In genomic region chr16:23757116-23757515, GRCh38 we compare ENCODE assay signal across 35 cellular contexts. TPM values are rescaled to one million over a fixed set of nuclear protein-coding genes. Genes with fewer than 3 reads are reported as not detected.
"Had no signal": no experiment of that assay in that cellular context is flagged by ENCODE, and none has a peak within 500 bp of the region (broad histone marks: within the 10 kb centered on the region; RNA-seq: fewer than 3 reads in every experiment).

No MANE protein-coding gene starts in this region.

- H3K9me3 Mint-ChIP-seq: activated B cell treated with CpG ODN at 0.5 μM for 24 hours; activated CD4-positive, alpha-beta memory T cell treated with anti-CD3 and anti-CD28 coated beads for 36 hours; activated CD4-positive, alpha-beta T cell treated with anti-CD3 and anti-CD28 coated beads, Interleukin-2, amount 10 ng/mL, durations not matched to agents 24 days and 14 days; activated CD8-positive, alpha-beta T cell treated with anti-CD3 and anti-CD28 coated beads for 36 hours; activated naive CD4-positive, alpha-beta T cell treated with anti-CD3 and anti-CD28 coated beads, Interleukin-2, amount 10 ng/mL, durations not matched to agents 7 days and 5 days; activated naive CD4-positive, alpha-beta T cell treated with anti-CD3 and anti-CD28 coated beads, Interleukin-2, amount 50 U/mL, for 24 hours; activated naive CD8-positive, alpha-beta T cell treated with anti-CD3 and anti-CD28 coated beads, Interleukin-2, amount 10 ng/mL, durations not matched to agents 7 days and 5 days; activated naive CD8-positive, alpha-beta T cell treated with anti-CD3 and anti-CD28 coated beads, Interleukin-2, amount 50 U/mL, for 24 hours; activated T-helper 2 cell treated with anti-CD3 and anti-CD28 coated beads, Interferon-gamma antibody, Interleukin-2, Interleukin-4, amounts not matched to agents 10 μg/mL and 5 μg/mL and 100 μg/mL, durations not matched to agents 14 hours and 24 hours and 36 hours; central memory CD8-positive, alpha-beta T cell; T-helper 1 cell treated with Interleukin-12 subunit alpha and Interleukin-12 subunit beta and Interleukin-4 antibody, amounts not matched to agents 30 μg/mL and 1 μg/mL, for 36 hours; T-helper 2 cell treated with Interferon-gamma antibody and Interleukin-4, amounts not matched to agents 5 μg/mL and 100 μg/mL, for 36 hours had no signal

- H3K27ac ChIP-seq: ascending aorta, cardiac muscle cell, VCaP had no signal

- H3K9me3 ChIP-seq: ascending aorta had no signal

- H3K36me3 Mint-ChIP-seq: activated CD4-positive, alpha-beta memory T cell treated with anti-CD3 and anti-CD28 coated beads for 36 hours; activated naive CD4-positive, alpha-beta T cell treated with anti-CD3 and anti-CD28 coated beads, Interleukin-2, amount 10 ng/mL, durations not matched to agents 7 days and 5 days; activated naive CD4-positive, alpha-beta T cell treated with anti-CD3 and anti-CD28 coated beads, Interleukin-2, amount 50 U/mL, for 24 hours; activated naive CD8-positive, alpha-beta T cell; activated naive CD8-positive, alpha-beta T cell treated with anti-CD3 and anti-CD28 coated beads, Interleukin-2, amount 10 ng/mL, durations not matched to agents 7 days and 5 days; brain had no signal

- DNase-seq: activated B cell treated with CpG ODN at 0.5 μM for 24 hours; activated CD4-positive, alpha-beta memory T cell treated with anti-CD3 and anti-CD28 coated beads for 36 hours; activated CD4-positive, alpha-beta T cell treated with anti-CD3 and anti-CD28 coated beads for 4 hours; activated CD4-positive, alpha-beta T cell treated with anti-CD3 and anti-CD28 coated beads, Interleukin-2, amount 10 ng/mL, durations not matched to agents 24 days and 14 days; activated CD4-positive, alpha-beta T cell treated with anti-CD3 and anti-CD28 coated beads, Interleukin-2, amount 50 U/mL, for 1 hour; activated CD4-positive, alpha-beta T cell treated with anti-CD3 and anti-CD28 coated beads, Interleukin-2, amount 50 U/mL, for 4 hours; activated CD4-positive, CD25-positive, alpha-beta regulatory T cell treated with anti-CD3 and anti-CD28 coated beads, Interleukin-2, amount 50 U/mL, for 72 hours; activated CD8-positive, alpha-beta memory T cell treated with anti-CD3 and anti-CD28 coated beads, Interleukin-2, amount 50 U/mL, for 4 hours; activated CD8-positive, alpha-beta T cell treated with anti-CD3 and anti-CD28 coated beads for 36 hours; activated effector memory CD4-positive, alpha-beta T cell treated with Interleukin-2 at 50 U/mL for 16 hours; activated gamma-delta T cell; activated naive CD4-positive, alpha-beta T cell treated with anti-CD3 and anti-CD28 coated beads, Interleukin-2, amount 10 ng/mL, durations not matched to agents 7 days and 5 days; activated naive CD4-positive, alpha-beta T cell treated with Interleukin-2 at 50 U/mL for 16 hours; activated naive CD8-positive, alpha-beta T cell treated with anti-CD3 and anti-CD28 coated beads, Interleukin-2, amount 10 ng/mL, durations not matched to agents 7 days and 5 days; activated naive CD8-positive, alpha-beta T cell treated with anti-CD3 and anti-CD28 coated beads, Interleukin-2, amount 50 U/mL, for 24 hours; activated T-cell treated with anti-CD3 and anti-CD28 coated beads for 4 hours; activated T-cell treated with anti-CD3 and anti-CD28 coated beads, Interleukin-2, amount 50 U/mL, for 1 hour; activated T-cell treated with anti-CD3 and anti-CD28 coated beads, Interleukin-2, amount 50 U/mL, for 48 hours; amygdala; anterior cingulate cortex; caudate nucleus; T-helper 1 cell; T-helper 2 cell; T-helper 9 cell had no signal

- H3K4me1 Mint-ChIP-seq: activated CD4-positive, alpha-beta T cell treated with anti-CD3 and anti-CD28 coated beads, Interleukin-2, amount 10 ng/mL, durations not matched to agents 24 days and 14 days; activated naive CD4-positive, alpha-beta T cell treated with anti-CD3 and anti-CD28 coated beads, Interleukin-2, amount 10 ng/mL, durations not matched to agents 7 days and 5 days; activated naive CD8-positive, alpha-beta T cell treated with anti-CD3 and anti-CD28 coated beads, Interleukin-2, amount 10 ng/mL, durations not matched to agents 7 days and 5 days; activated naive CD8-positive, alpha-beta T cell treated with anti-CD3 and anti-CD28 coated beads, Interleukin-2, amount 50 U/mL, for 24 hours; brain; central memory CD8-positive, alpha-beta T cell had no signal

- H3K27ac Mint-ChIP-seq: activated B cell treated with CpG ODN at 0.5 μM for 24 hours; activated CD4-positive, alpha-beta memory T cell treated with anti-CD3 and anti-CD28 coated beads for 36 hours; activated CD4-positive, alpha-beta T cell treated with anti-CD3 and anti-CD28 coated beads, Interleukin-2, amount 10 ng/mL, durations not matched to agents 24 days and 14 days; activated CD8-positive, alpha-beta T cell treated with anti-CD3 and anti-CD28 coated beads for 36 hours; activated naive CD4-positive, alpha-beta T cell treated with anti-CD3 and anti-CD28 coated beads, Interleukin-2, amount 10 ng/mL, durations not matched to agents 7 days and 5 days; activated naive CD4-positive, alpha-beta T cell treated with anti-CD3 and anti-CD28 coated beads, Interleukin-2, amount 50 U/mL, for 24 hours; activated naive CD8-positive, alpha-beta T cell; activated naive CD8-positive, alpha-beta T cell treated with anti-CD3 and anti-CD28 coated beads, Interleukin-2, amount 10 ng/mL, durations not matched to agents 7 days and 5 days; activated naive CD8-positive, alpha-beta T cell treated with anti-CD3 and anti-CD28 coated beads, Interleukin-2, amount 50 U/mL, for 24 hours; activated T-helper 2 cell treated with anti-CD3 and anti-CD28 coated beads, Interferon-gamma antibody, Interleukin-2, Interleukin-4, amounts not matched to agents 10 μg/mL and 5 μg/mL and 100 μg/mL, durations not matched to agents 14 hours and 24 hours and 36 hours; brain; T-helper 1 cell treated with Interleukin-12 subunit alpha and Interleukin-12 subunit beta and Interleukin-4 antibody, amounts not matched to agents 30 μg/mL and 1 μg/mL, for 36 hours; T-helper 2 cell treated with Interferon-gamma antibody and Interleukin-4, amounts not matched to agents 5 μg/mL and 100 μg/mL, for 36 hours had no signal

- H3K36me3 ChIP-seq: ascending aorta, cardiac muscle cell had no signal

- H3K27me3 ChIP-seq: ascending aorta had no signal

- ATAC-seq: activated CD8-positive, alpha-beta T cell treated with anti-CD3 and anti-CD28 coated beads for 36 hours; activated naive CD8-positive, alpha-beta T cell treated with anti-CD3 and anti-CD28 coated beads, Interleukin-2, amount 50 U/mL, for 24 hours had no signal

- H3K4me3 Mint-ChIP-seq: activated B cell treated with CpG ODN at 0.5 μM for 24 hours; activated CD4-positive, alpha-beta memory T cell treated with anti-CD3 and anti-CD28 coated beads for 36 hours; activated CD4-positive, alpha-beta T cell treated with anti-CD3 and anti-CD28 coated beads, Interleukin-2, amount 10 ng/mL, durations not matched to agents 24 days and 14 days; activated CD8-positive, alpha-beta T cell treated with anti-CD3 and anti-CD28 coated beads for 36 hours; activated naive CD4-positive, alpha-beta T cell treated with anti-CD3 and anti-CD28 coated beads, Interleukin-2, amount 10 ng/mL, durations not matched to agents 7 days and 5 days; activated naive CD4-positive, alpha-beta T cell treated with anti-CD3 and anti-CD28 coated beads, Interleukin-2, amount 50 U/mL, for 24 hours; activated naive CD8-positive, alpha-beta T cell; activated naive CD8-positive, alpha-beta T cell treated with anti-CD3 and anti-CD28 coated beads, Interleukin-2, amount 10 ng/mL, durations not matched to agents 7 days and 5 days; activated naive CD8-positive, alpha-beta T cell treated with anti-CD3 and anti-CD28 coated beads, Interleukin-2, amount 50 U/mL, for 24 hours; brain; central memory CD8-positive, alpha-beta T cell; T-helper 1 cell treated with Interleukin-12 subunit alpha and Interleukin-12 subunit beta and Interleukin-4 antibody, amounts not matched to agents 30 μg/mL and 1 μg/mL, for 36 hours; T-helper 2 cell treated with Interferon-gamma antibody and Interleukin-4, amounts not matched to agents 5 μg/mL and 100 μg/mL, for 36 hours had no signal

- H3K4me3 ChIP-seq: ascending aorta, cardiac muscle cell had no signal

- H3K4me1 ChIP-seq: ascending aorta had no signal

RNA-seq across cellular contexts. Expression of gene CHP2, which starts 2.3 kb away (rescaled TPM):
- total RNA-seq: activated B cell treated with CpG ODN at 0.5 μM for 24 hours; activated CD4-positive, alpha-beta memory T cell treated with anti-CD3 and anti-CD28 coated beads for 36 hours; activated CD4-positive, alpha-beta T cell treated with anti-CD3 and anti-CD28 coated beads, Interleukin-2, amount 10 ng/mL, durations not matched to agents 24 days and 14 days; activated CD8-positive, alpha-beta memory T cell treated with anti-CD3 and anti-CD28 coated beads for 36 hours; activated CD8-positive, alpha-beta T cell treated with anti-CD3 and anti-CD28 coated beads for 36 hours; activated naive CD8-positive, alpha-beta T cell treated with anti-CD3 and anti-CD28 coated beads, Interleukin-2, amount 10 ng/mL, durations not matched to agents 7 days and 5 days; activated T-helper 2 cell treated with anti-CD3 and anti-CD28 coated beads, Interferon-gamma antibody, Interleukin-2, Interleukin-4, amounts not matched to agents 10 μg/mL and 5 μg/mL and 100 μg/mL, durations not matched to agents 14 hours and 24 hours and 36 hours; ascending aorta; cardiac muscle cell had no signal
- polyA plus RNA-seq: cardiac muscle cell had no signal

RNA-seq across cellular contexts. Expression of gene ERN2, which starts 44.1 kb away (rescaled TPM):
- total RNA-seq: activated B cell treated with CpG ODN at 0.5 μM for 24 hours; activated CD4-positive, alpha-beta memory T cell treated with anti-CD3 and anti-CD28 coated beads for 36 hours; activated CD4-positive, alpha-beta T cell treated with anti-CD3 and anti-CD28 coated beads, Interleukin-2, amount 10 ng/mL, durations not matched to agents 24 days and 14 days; activated CD8-positive, alpha-beta memory T cell treated with anti-CD3 and anti-CD28 coated beads for 36 hours; activated CD8-positive, alpha-beta T cell treated with anti-CD3 and anti-CD28 coated beads for 36 hours; activated naive CD8-positive, alpha-beta T cell treated with anti-CD3 and anti-CD28 coated beads, Interleukin-2, amount 10 ng/mL, durations not matched to agents 7 days and 5 days; activated T-helper 2 cell treated with anti-CD3 and anti-CD28 coated beads, Interferon-gamma antibody, Interleukin-2, Interleukin-4, amounts not matched to agents 10 μg/mL and 5 μg/mL and 100 μg/mL, durations not matched to agents 14 hours and 24 hours and 36 hours; ascending aorta had no signal
